1 cellular context compared by ENCODE assay signal in the genomic region with DNA sequence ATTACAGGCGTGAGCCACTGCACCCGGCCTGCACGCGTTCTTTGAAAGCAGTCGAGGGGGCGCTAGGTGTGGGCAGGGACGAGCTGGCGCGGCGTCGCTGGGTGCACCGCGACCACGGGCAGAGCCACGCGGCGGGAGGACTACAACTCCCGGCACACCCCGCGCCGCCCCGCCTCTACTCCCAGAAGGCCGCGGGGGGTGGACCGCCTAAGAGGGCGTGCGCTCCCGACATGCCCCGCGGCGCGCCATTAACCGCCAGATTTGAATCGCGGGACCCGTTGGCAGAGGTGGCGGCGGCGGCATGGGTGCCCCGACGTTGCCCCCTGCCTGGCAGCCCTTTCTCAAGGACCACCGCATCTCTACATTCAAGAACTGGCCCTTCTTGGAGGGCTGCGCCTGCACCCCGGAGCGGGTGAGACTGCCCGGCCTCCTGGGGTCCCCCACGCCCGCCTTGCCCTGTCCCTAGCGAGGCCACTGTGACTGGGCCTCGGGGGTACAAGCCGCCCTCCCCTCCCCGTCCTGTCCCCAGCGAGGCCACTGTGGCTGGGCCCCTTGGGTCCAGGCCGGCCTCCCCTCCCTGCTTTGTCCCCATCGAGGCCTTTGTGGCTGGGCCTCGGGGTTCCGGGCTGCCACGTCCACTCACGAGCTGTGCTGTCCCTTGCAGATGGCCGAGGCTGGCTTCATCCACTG.
TF ChIP-seq lines count a peak whose summit lies in the region.

A gene (plus strand): TSS at position 238 of the 690 bp plus-strand sequence. CDS start 64 bp downstream, at position 302.

TF ChIP-seq in SK-N-SH, 30 proteins besides CTCF, POLR2A, EP300 and RAD21 (continued from another document):
- TF ChIP-seq, protein P1, sequence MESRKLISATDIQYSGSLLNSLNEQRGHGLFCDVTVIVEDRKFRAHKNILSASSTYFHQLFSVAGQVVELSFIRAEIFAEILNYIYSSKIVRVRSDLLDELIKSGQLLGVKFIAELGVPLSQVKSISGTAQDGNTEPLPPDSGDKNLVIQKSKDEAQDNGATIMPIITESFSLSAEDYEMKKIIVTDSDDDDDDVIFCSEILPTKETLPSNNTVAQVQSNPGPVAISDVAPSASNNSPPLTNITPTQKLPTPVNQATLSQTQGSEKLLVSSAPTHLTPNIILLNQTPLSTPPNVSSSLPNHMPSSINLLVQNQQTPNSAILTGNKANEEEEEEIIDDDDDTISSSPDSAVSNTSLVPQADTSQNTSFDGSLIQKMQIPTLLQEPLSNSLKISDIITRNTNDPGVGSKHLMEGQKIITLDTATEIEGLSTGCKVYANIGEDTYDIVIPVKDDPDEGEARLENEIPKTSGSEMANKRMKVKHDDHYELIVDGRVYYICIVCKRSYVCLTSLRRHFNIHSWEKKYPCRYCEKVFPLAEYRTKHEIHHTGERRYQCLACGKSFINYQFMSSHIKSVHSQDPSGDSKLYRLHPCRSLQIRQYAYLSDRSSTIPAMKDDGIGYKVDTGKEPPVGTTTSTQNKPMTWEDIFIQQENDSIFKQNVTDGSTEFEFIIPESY (IDR thresholded peaks at IDR 0.05; ENCODE audit: borderline replicate concordance, low read depth), result no peak
- TF ChIP-seq FOSL2 (IDR thresholded peaks at IDR 0.05; ENCODE audit: borderline replicate concordance, low read depth) (peak; percentile 10; the same call in 1 of the 2 replicates), TAF1 (IDR thresholded peaks at IDR 0.05; ENCODE audit: borderline replicate concordance, low read depth, low read length) (peak; percentile 89), NRF1 (IDR thresholded peaks at IDR 0.05; ENCODE audit: low read depth, low read length) (no peak), SIN3A (IDR thresholded peaks at IDR 0.05; ENCODE audit: borderline replicate concordance, low read depth, low read length) (peak; percentile 100), SMC3 (IDR thresholded peaks at IDR 0.05; ENCODE audit: low read depth, low read length) (no peak), MXI1 (IDR thresholded peaks at IDR 0.05; ENCODE audit: low read depth, low read length) (peak; percentile 100), TCF12 (IDR thresholded peaks at IDR 0.05) (peak; percentile 31; the same call in 1 of the 2 replicates), POLR2AphosphoS5 (IDR thresholded peaks at IDR 0.05; ENCODE audit: low read depth, low read length) (peak; percentile 68), CHD2 (IDR thresholded peaks at IDR 0.05; ENCODE audit: low read length, partially characterized antibody) (peak; percentile 95), FOXM1 (IDR thresholded peaks at IDR 0.05; ENCODE audit: low read depth) (peak; percentile 86), GABPA (IDR thresholded peaks at IDR 0.05; ENCODE audit: low read depth) (peak; percentile 39; the same call in 1 of the 2 replicates)
- TF ChIP-seq, protein P2, sequence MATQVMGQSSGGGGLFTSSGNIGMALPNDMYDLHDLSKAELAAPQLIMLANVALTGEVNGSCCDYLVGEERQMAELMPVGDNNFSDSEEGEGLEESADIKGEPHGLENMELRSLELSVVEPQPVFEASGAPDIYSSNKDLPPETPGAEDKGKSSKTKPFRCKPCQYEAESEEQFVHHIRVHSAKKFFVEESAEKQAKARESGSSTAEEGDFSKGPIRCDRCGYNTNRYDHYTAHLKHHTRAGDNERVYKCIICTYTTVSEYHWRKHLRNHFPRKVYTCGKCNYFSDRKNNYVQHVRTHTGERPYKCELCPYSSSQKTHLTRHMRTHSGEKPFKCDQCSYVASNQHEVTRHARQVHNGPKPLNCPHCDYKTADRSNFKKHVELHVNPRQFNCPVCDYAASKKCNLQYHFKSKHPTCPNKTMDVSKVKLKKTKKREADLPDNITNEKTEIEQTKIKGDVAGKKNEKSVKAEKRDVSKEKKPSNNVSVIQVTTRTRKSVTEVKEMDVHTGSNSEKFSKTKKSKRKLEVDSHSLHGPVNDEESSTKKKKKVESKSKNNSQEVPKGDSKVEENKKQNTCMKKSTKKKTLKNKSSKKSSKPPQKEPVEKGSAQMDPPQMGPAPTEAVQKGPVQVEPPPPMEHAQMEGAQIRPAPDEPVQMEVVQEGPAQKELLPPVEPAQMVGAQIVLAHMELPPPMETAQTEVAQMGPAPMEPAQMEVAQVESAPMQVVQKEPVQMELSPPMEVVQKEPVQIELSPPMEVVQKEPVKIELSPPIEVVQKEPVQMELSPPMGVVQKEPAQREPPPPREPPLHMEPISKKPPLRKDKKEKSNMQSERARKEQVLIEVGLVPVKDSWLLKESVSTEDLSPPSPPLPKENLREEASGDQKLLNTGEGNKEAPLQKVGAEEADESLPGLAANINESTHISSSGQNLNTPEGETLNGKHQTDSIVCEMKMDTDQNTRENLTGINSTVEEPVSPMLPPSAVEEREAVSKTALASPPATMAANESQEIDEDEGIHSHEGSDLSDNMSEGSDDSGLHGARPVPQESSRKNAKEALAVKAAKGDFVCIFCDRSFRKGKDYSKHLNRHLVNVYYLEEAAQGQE (IDR thresholded peaks at IDR 0.05; ENCODE audit: low read depth, low read length), result 0 out of 2 replicates have a peak, but pooled peaks have one; percentile 42
- TF ChIP-seq, protein P3, sequence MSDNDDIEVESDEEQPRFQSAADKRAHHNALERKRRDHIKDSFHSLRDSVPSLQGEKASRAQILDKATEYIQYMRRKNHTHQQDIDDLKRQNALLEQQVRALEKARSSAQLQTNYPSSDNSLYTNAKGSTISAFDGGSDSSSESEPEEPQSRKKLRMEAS (IDR thresholded peaks at IDR 0.05; ENCODE audit: low read depth), result peak; percentile 97
TF ChIP-seq in SK-N-SH: peak in this region for 13.
